ENCODE assay signal across 9 cellular contexts in the genomic region with DNA sequence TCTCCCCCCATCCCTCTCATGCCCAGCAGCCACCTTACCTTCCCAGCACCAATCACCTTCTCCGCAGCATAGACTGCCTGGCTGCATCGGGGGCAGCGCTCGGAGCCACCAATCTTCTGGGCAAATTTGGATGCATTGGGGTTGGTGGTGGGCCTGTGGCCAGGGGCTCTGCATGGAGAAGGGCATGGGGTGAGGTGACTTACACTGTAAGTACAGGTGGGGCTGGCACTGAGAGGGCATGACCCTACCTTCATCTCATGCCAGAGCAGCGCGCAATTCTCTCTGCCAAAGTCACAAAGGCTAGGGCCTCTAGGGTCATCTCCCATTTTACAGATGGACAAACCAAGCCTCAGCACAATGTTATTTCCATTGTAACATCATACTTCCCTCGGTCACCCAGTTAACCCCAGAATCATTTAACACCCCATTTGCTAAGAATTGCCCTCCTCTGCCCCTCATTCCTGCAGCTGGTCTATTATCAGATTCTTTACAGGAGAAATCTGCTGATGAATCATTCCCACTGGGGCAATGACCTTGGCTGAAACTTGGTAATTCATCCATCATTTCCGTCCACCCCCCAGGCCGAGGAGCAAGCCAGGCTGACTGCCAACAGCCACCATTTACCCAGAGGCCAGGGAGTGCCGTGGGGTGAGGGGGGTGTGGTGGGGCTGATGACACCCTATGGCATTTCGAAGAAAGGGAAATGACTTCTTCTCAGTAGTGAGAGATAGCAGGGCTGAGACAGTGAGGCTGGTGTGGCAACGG. TPM values are rescaled to one million over a fixed set of nuclear protein-coding genes. Genes with fewer than 3 reads are reported as not detected.
DNase-seq lines count a peak whose midpoint lies in the region; ATAC-seq and TF ChIP-seq lines count a peak whose summit lies in the region.
"Had no signal": no experiment of that assay in that cellular context is flagged by ENCODE, and none has a peak within 500 bp of the region (broad histone marks: within the 10 kb centered on the region; RNA-seq: fewer than 3 reads in every experiment).

No MANE protein-coding gene starts in this region.

- DNase-seq in ascending aorta (ENCODE audit: low spot score in 2 of 2) (peak; percentile 31 to 89), left ventricle myocardium superior (peak; percentile 67), spleen (peak; percentile 80), NCI-H2196 (lab: John Stamatoyannopoulos, UW; ENCODE audit: unreplicated experiment) (no peak), NCI-H2081 (lab: John Stamatoyannopoulos, UW) (no peak), GM10266 (ENCODE audit: extremely low spot score) (no peak)
- DNase-seq in CD8-positive, alpha-beta memory T cell = no peak
- DNase-seq: MM.1S had no signal

- TF ChIP-seq POLR2A in spleen (IDR thresholded peaks at IDR 0.05) = no peak

- H3K9me3 ChIP-seq in HEK293 (ENCODE audit: control insufficient read depth, insufficient read depth, low read depth, low read length) (no peaks in the 10 kb centered on the region), ascending aorta (no peaks in the 10 kb centered on the region), spleen (no peaks in the 10 kb centered on the region)
- no peaks in the 10 kb centered on the region for H3K9me3 ChIP-seq in CD8-positive, alpha-beta memory T cell (ENCODE audit: low read length)

- WGBS in spleen, 5 donors = 60 to 75% (median 67%) methylated on average over 12 of the region's 12 CpGs

- H3K4me1 ChIP-seq in HEK293 (ENCODE audit: control insufficient read depth, insufficient read depth, low read length) = no peaks in the 10 kb centered on the region
- peaks cover 31 to 70% of the 10 kb centered on the region in 2 donors for H3K4me1 ChIP-seq in ascending aorta
- peaks cover 28 to 90% (median 70%) of the 10 kb centered on the region in 6 donors for H3K4me1 ChIP-seq in spleen
- H3K4me1 ChIP-seq in CD8-positive, alpha-beta memory T cell (ENCODE audit: insufficient read depth, low read length) = no peaks in the 10 kb centered on the region

- H3K36me3 Mint-ChIP-seq in CD8-positive, alpha-beta memory T cell = peaks cover 0 to 92% (median 14%) of the 10 kb centered on the region in 3 donors

- no peak overlapping the region for H3K4me3 Mint-ChIP-seq in CD8-positive, alpha-beta memory T cell

- no peaks in the 10 kb centered on the region for H3K4me1 Mint-ChIP-seq in CD8-positive, alpha-beta memory T cell

- H3K27ac ChIP-seq in HEK293 (ENCODE audit: extremely low read depth, low read depth, low read length) (no peak overlapping the region), ascending aorta (peak overlapping the region; percentile 72 to 75), spleen (peak overlapping the region in 7 of 8 donors; percentile 18 to 77 (median 73))
- H3K27ac ChIP-seq in CD8-positive, alpha-beta memory T cell (ENCODE audit: low read depth, low read length) = no peak overlapping the region

- H3K4me3 ChIP-seq in HEK293 (ENCODE audit: low read depth, low read length) = no peak overlapping the region
- peak overlapping the region in 1 of 2 donors; percentile 24 for H3K4me3 ChIP-seq in ascending aorta
- no peak overlapping the region for H3K4me3 ChIP-seq in spleen
- H3K4me3 ChIP-seq in CD8-positive, alpha-beta memory T cell (ENCODE audit: low read length) = no peak overlapping the region

- POLR2A ChIA-PET in HEK293 (lab: Yijun Ruan, JAX) = no interaction called here
- POLR2A ChIA-PET in CD8-positive, alpha-beta memory T cell (lab: Charles Lee) = no interaction called here

- peak; percentile 28 for ATAC-seq in left ventricle myocardium superior

- TF ChIP-seq CTCF in HEK293 (tag by site-specific recombination; IDR thresholded peaks at IDR 0.05) (no peak), ascending aorta (IDR thresholded peaks at IDR 0.05) (no peak), spleen (IDR thresholded peaks at IDR 0.05 in 8 of 11, conservative IDR thresholded peaks at IDR 0.05 in 3 of 11) (no peak), GM10266 (IDR thresholded peaks at IDR 0.05; ENCODE audit: control insufficient read depth, insufficient read depth, low read depth, missing control alignments) (no peak)

- CTCF ChIA-PET in HEK293 (lab: Yijun Ruan, JAX) = interaction anchor here (0.7 to 14.9 kb wide), 6 partner anchors 25 to 217 kb away, joined by 3 to 471 read pairs (median 3); no protein-coding TSS in a partner anchor
- CTCF ChIA-PET in CD8-positive, alpha-beta memory T cell (lab: Charles Lee) = interaction anchor here (1.0 to 3.0 kb wide), 3 partner anchors 8 to 23 kb away, joined by 3 to 19 read pairs (median 11); partner anchors contain the start of gene CSRP1

- H3K27ac Mint-ChIP-seq in CD8-positive, alpha-beta memory T cell = no peak overlapping the region

- no peaks in the 10 kb centered on the region for H3K27me3 Mint-ChIP-seq in CD8-positive, alpha-beta memory T cell

- intact Hi-C loops in ascending aorta (cut with DNase I) (no loop called here), left ventricle myocardium superior (cut with micrococcal nuclease) (no loop called here), spleen (cut with DNase I; ENCODE audit: low total_unique reads) (no loop called here)

- no peaks in the 10 kb centered on the region for H3K9me3 Mint-ChIP-seq in CD8-positive, alpha-beta memory T cell

- no peaks in the 10 kb centered on the region for H3K27me3 ChIP-seq in ascending aorta
- H3K27me3 ChIP-seq in spleen (replicated peaks in 1 of 7) = no peaks in the 10 kb centered on the region
- no peaks in the 10 kb centered on the region for H3K27me3 ChIP-seq in CD8-positive, alpha-beta memory T cell (ENCODE audit: insufficient read depth, low read length, poor library complexity, severe bottlenecking)

- H3K36me3 ChIP-seq in HEK293 (ENCODE audit: control insufficient read depth in 2 of 2, insufficient read depth in 1 of 2, low read length in 2 of 2) (no peaks in the 10 kb centered on the region), ascending aorta (peaks cover 69 to 91% of the 10 kb centered on the region in 2 donors), spleen (peaks cover 0 to 92% (median 38%) of the 10 kb centered on the region in 6 donors)
- H3K36me3 ChIP-seq in CD8-positive, alpha-beta memory T cell (ENCODE audit: insufficient read depth, low read length) = peaks cover 5% of the 10 kb centered on the region

TF ChIP-seq in HEK293, 187 proteins besides CTCF, POLR2A, EP300 and RAD21:
- TF ChIP-seq PRDM1 (tag by site-specific recombination; IDR thresholded peaks at IDR 0.05) = peak; percentile 12; the same call in 1 of the 2 replicates
- TF ChIP-seq IKZF3 (tag by site-specific recombination; IDR thresholded peaks at IDR 0.05) = no peak
- no peak for TF ChIP-seq OVOL3 (tag by site-specific recombination; IDR thresholded peaks at IDR 0.05)
- peak; percentile 41; the same call in 1 of the 2 replicates for TF ChIP-seq ZEB2 (tag by site-specific recombination; IDR thresholded peaks at IDR 0.05)
- TF ChIP-seq KLF16 (tag by site-specific recombination; IDR thresholded peaks at IDR 0.05) = peak; percentile 59
- peak; percentile 91 for TF ChIP-seq KLF1 (tag by site-specific recombination; IDR thresholded peaks at IDR 0.05)
- TF ChIP-seq SP7 (tag by site-specific recombination; IDR thresholded peaks at IDR 0.05) = peak; percentile 35
- TF ChIP-seq GLIS1 (tag by site-specific recombination; IDR thresholded peaks at IDR 0.05) = peak; percentile 43; the same call in 1 of the 2 replicates
TF ChIP-seq in HEK293: peak in this region for 6.

RNA-seq across cellular contexts. Expression of gene CSRP1, which starts 17.9 kb away (rescaled TPM):
- total RNA-seq in ascending aorta (948 TPM), left ventricle myocardium superior (41.4 TPM), spleen (100 to 1,000 TPM; 115 to 360 (median 188) TPM)
- polyA plus RNA-seq in spleen = 100 to 1,000 TPM in 2 of 3 donors, 10 to 100 TPM in 1; 67.1 to 180 (median 108) TPM
- 10 to 100 TPM; 66.9 to 67.6 TPM for total RNA-seq in CD8-positive, alpha-beta memory T cell
- 65.0 TPM for polyA plus RNA-seq in CD8-positive, alpha-beta memory T cell

RNA-seq across cellular contexts. Expression of gene PHLDA3, which starts 20.0 kb away (rescaled TPM):
- total RNA-seq in ascending aorta = 111 TPM
- 20.4 TPM for total RNA-seq in left ventricle myocardium superior
- 10 to 100 TPM in 3 of 7 donors, 1 to 10 TPM in 4; 3.7 to 17.4 (median 8.1) TPM for total RNA-seq in spleen
- 1 to 10 TPM; 3.6 to 8.7 (median 5.6) TPM for polyA plus RNA-seq in spleen
- 10 to 100 TPM; 18.6 to 22.7 TPM for total RNA-seq in CD8-positive, alpha-beta memory T cell
- polyA plus RNA-seq in CD8-positive, alpha-beta memory T cell = 1.0 TPM

RNA-seq across cellular contexts. Expression of gene NAV1, which starts 49.9 kb away (rescaled TPM):
- total RNA-seq in ascending aorta (131 TPM), left ventricle myocardium superior (63.3 TPM), spleen (10 to 100 TPM; 15.7 to 37.2 (median 27.4) TPM)
- 1 to 10 TPM; 1.1 to 3.5 (median 1.2) TPM for polyA plus RNA-seq in spleen
- total RNA-seq in CD8-positive, alpha-beta memory T cell = under 1 TPM; 0.77 to 0.95 TPM
- 1.8 TPM for polyA plus RNA-seq in CD8-positive, alpha-beta memory T cell

Comparison
In these comparisons a context has a peak if more than half of its experiments do, and no peak if none do; other contexts are left out.
1. H3K27ac ChIP-seq: peak in ascending aorta (2 of 2) and spleen (7 of 8); none in HEK293 (single experiment) and CD8-positive, alpha-beta memory T cell (single experiment).
2. DNase-seq: peak in ascending aorta (2 of 2), left ventricle myocardium superior (single experiment) and spleen (single experiment); none in CD8-positive, alpha-beta memory T cell (0 of 5), NCI-H2196 (single experiment), NCI-H2081 (0 of 2) and GM10266 (single experiment).
3. RNA of gene NAV1, which starts 49.9 kb away (total RNA-seq): 131 TPM in ascending aorta (single experiment), 63.3 TPM in left ventricle myocardium superior (single experiment) and 15.7 to 37.2 TPM in spleen; 0.77 to 0.95 TPM in CD8-positive, alpha-beta memory T cell; every median in the first group is over 4 times any median in the second.